In the genomic region with DNA sequence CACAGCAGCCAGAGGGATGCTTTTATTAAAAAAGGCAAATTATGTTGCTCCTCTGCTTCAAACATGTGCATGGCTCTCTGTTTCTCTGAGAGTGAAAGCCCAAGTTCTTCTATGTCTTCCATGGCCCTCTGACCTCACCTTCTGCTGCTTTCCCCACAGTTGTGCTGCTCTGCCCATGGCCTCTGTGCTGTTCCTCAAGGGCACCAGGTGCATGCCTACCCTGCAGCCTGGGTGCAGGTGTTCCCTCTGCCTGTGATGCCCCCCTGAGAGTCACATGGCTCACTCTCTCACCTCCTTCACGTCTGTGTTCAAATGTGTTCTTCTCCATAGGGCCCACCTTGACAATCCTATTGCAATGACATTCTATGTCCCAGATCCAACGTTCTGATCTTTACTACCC, we compare ENCODE assay signal across 18 cellular contexts.
DNase-seq lines count a peak whose midpoint lies in the region; ATAC-seq and TF ChIP-seq lines count a peak whose summit lies in the region.
"Had no signal": no experiment of that assay in that cellular context is flagged by ENCODE, and none has a peak within 500 bp of the region (broad histone marks: within the 10 kb centered on the region; RNA-seq: fewer than 3 reads in every experiment).

No MANE protein-coding gene starts in this region.

- no peaks in the 10 kb centered on the region for H3K36me3 Mint-ChIP-seq in WTC11
- H3K36me3 Mint-ChIP-seq: CD4-positive, alpha-beta memory T cell had no signal

- CTCF ChIA-PET in WTC11 (lab: Charles Lee) = no interaction called here

- H3K4me1 ChIP-seq in KMS-11 (ENCODE audit: low read depth, poor library complexity, severe bottlenecking) = peaks cover 89% of the 10 kb centered on the region
- H3K4me1 ChIP-seq: HAP-1 had no signal

- no peak for TF ChIP-seq CTCF in KMS-11 (conservative IDR thresholded peaks at IDR 0.05; ENCODE audit: low read depth, low read length)
- TF ChIP-seq CTCF in WTC11 (IDR thresholded peaks at IDR 0.05) = no peak

- H2AFZ ChIP-seq in KMS-11 (ENCODE audit: low read depth) = no peak overlapping the region

- H3K4me2 ChIP-seq in KMS-11 = peak overlapping the region; percentile 81; the same call in 1 of the 2 replicates

- ATAC-seq in WTC11 (no peak), GM21360 (IDR thresholded peaks at IDR 0.05; ENCODE audit: unreplicated experiment) (no peak), HG03108 (IDR thresholded peaks at IDR 0.05; ENCODE audit: unreplicated experiment) (no peak)

- H3K36me3 ChIP-seq in KMS-11 (ENCODE audit: insufficient read depth) = no peaks in the 10 kb centered on the region
- H3K36me3 ChIP-seq: HAP-1 had no signal

- H3K27ac Mint-ChIP-seq in WTC11 = peak overlapping the region; percentile 9; the same call in 1 of the 2 replicates
- H3K27ac Mint-ChIP-seq: CD4-positive, alpha-beta memory T cell; HFFc6 had no signal

- no peaks in the 10 kb centered on the region for H3K9me3 Mint-ChIP-seq in WTC11

- H3K9ac ChIP-seq in KMS-11 = no peak overlapping the region

- H4K20me1 ChIP-seq in KMS-11 (ENCODE audit: insufficient read depth) = no peaks in the 10 kb centered on the region

- no peaks in the 10 kb centered on the region for H3K27me3 ChIP-seq in KMS-11 (ENCODE audit: insufficient read depth, low read depth)

- POLR2A ChIA-PET in WTC11 (lab: Charles Lee) = no interaction called here

- H3K27me3 Mint-ChIP-seq in WTC11 (ENCODE audit: low read depth) = no peaks in the 10 kb centered on the region; the same call in 1 of the 2 replicates

- H3K79me2 ChIP-seq in KMS-11 (ENCODE audit: insufficient read depth, low read depth) = no peaks in the 10 kb centered on the region

- peak overlapping the region; percentile 89 for H3K27ac ChIP-seq in KMS-11

- H3K4me1 Mint-ChIP-seq in WTC11 = peaks cover 4% of the 10 kb centered on the region
- H3K4me1 Mint-ChIP-seq: CD4-positive, alpha-beta memory T cell had no signal

- no peak overlapping the region for H3K4me3 ChIP-seq in KMS-11 (IDR thresholded peaks at IDR 0.05; ENCODE audit: insufficient read depth, low read depth, low read length)
- H3K4me3 ChIP-seq: HAP-1 had no signal

- H3K4me3 Mint-ChIP-seq in WTC11 = no peak overlapping the region
- H3K4me3 Mint-ChIP-seq: CD4-positive, alpha-beta memory T cell; HFFc6 had no signal

- DNase-seq in NCI-H510A treated with DMSO at 0.1 percent for 48 hours (lab: John Stamatoyannopoulos, UW) (peak; percentile 52), NCI-H510A (lab: John Stamatoyannopoulos, UW) (no peak), NCI-H69 (lab: John Stamatoyannopoulos, UW) (peak; percentile 6), WTC11 (ENCODE audit: low spot score) (no peak), NCI-H1417 treated with DMSO at 0.1 percent for 48 hours (lab: John Stamatoyannopoulos, UW) (no peak)
- DNase-seq: C1 segment of cervical spinal cord; Calu3; CD4-positive, alpha-beta memory T cell; COR-L47; DMS53; DMS79 treated with DMSO at 0.1 percent for 48 hours; GF-D8; GOT3; HFFc6 had no signal

TF ChIP-seq in WTC11, 78 proteins besides CTCF, POLR2A, EP300 and RAD21:
- no peak for TF ChIP-seq KAT7 (CRISPR knock-in tag; IDR thresholded peaks at IDR 0.05; ENCODE audit: borderline replicate concordance)

Comparison
In these comparisons a context has a peak if more than half of its experiments do, and no peak if none do; other contexts are left out.
1. DNase-seq: peak in NCI-H510A treated with DMSO at 0.1 percent for 48 hours (single experiment) and NCI-H69 (single experiment); none in NCI-H510A (single experiment), WTC11 (single experiment) and NCI-H1417 treated with DMSO at 0.1 percent for 48 hours (single experiment).